Comparison of ENCODE assay signal across 8 cellular contexts in the genomic region with DNA sequence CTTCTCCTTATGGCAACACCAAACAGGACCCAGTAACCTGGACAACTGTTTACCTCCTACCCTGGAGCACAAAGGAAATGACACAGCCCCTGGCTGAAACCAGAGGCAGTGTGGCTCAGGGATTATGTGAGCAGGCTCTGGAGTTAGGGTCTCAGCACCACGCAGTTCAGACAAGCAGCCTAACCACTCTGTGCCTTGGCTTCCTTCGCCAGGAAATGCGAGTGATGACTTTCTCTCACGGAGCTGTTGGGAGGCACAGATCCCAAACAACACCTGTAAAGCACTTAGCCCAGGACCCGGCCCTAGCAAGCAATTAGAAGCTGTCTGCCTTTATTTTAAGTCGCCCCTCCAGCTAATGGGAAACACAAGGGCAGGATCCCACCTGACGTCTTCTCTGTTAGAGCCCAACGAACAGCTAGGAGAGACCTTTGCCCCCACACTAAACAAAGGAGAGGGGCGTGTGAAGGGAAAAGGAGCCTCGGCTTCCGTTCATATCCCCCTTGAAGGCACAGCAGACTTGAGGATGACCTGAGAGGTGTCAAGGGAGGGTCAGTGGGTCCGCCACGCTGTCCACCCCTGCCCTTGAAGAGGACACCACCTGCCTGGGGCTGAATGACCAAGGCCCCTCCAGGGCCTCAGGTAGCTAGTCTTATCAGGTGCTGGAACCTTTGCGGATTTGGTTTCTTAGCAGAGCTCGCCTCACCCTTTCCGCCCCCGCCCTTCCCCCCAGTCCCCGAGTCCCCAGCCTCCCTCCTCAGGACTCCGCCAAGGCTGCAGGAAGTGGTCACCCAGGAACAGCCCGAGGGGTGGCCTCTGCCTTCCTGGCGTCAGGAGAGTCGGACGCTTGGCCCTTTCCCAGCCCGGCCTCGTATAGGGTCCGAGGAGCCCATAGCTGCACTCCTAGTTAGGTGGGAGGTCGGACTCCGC. TPM values are rescaled to one million over a fixed set of nuclear protein-coding genes. Genes with fewer than 3 reads are reported as not detected.
A peak's percentile ranks its signal among the peaks of the same experiment; 100 is the strongest.
DNase-seq lines count a peak whose midpoint lies in the region; ATAC-seq and TF ChIP-seq lines count a peak whose summit lies in the region.

No MANE protein-coding gene starts in this region.

- H3K27ac ChIP-seq in caudate nucleus (ENCODE audit: low read depth, low read length), result peak overlapping the region; percentile 94
- peak overlapping the region; percentile 98 for H3K27ac ChIP-seq in layer of hippocampus (ENCODE audit: low read depth, low read length)

- no peak for TF ChIP-seq CTCF in Calu3 (IDR thresholded peaks at IDR 0.05; ENCODE audit: unreplicated experiment)

- peaks cover 73% of the 10 kb centered on the region for H3K36me3 Mint-ChIP-seq in Calu3 (ENCODE audit: insufficient read depth, unreplicated experiment)

- H3K9me3 Mint-ChIP-seq in Calu3 (ENCODE audit: low read depth, unreplicated experiment), result no peaks in the 10 kb centered on the region

- H3K27ac Mint-ChIP-seq in Calu3 (ENCODE audit: unreplicated experiment), result peak overlapping the region; percentile 85

- intact Hi-C loops in Calu3 (cut with micrococcal nuclease; ENCODE audit: unreplicated experiment), result no loop called here

- DNase-seq in Calu3 (peak; percentile 83), SW 1271 (lab: John Stamatoyannopoulos, UW) (peak; percentile 24 to 37), caudate nucleus (lab: John Stamatoyannopoulos, UW) (peak in 7 of 61 donors; percentile 7 to 58 (median 33))
- peak; percentile 48 for DNase-seq in stimulated activated CD4-positive, alpha-beta T cell treated with anti-CD3 and anti-CD28 coated beads, Interleukin-1b, Interleukin-23, amount 100 ng/mL, for 48 hours

- peaks cover 59% of the 10 kb centered on the region for H3K4me1 Mint-ChIP-seq in Calu3 (ENCODE audit: low read depth, unreplicated experiment)

- H3K27me3 Mint-ChIP-seq in Calu3 (ENCODE audit: unreplicated experiment), result no peaks in the 10 kb centered on the region

- H3K4me3 Mint-ChIP-seq in Calu3 (ENCODE audit: low read depth, unreplicated experiment), result peak overlapping the region; percentile 67

- ATAC-seq in HG02759 (IDR thresholded peaks at IDR 0.05; ENCODE audit: unreplicated experiment), result peak; percentile 10
- ATAC-seq in HG03521 (IDR thresholded peaks at IDR 0.05; ENCODE audit: unreplicated experiment), result no peak
- ATAC-seq in HG03139 (IDR thresholded peaks at IDR 0.05; ENCODE audit: unreplicated experiment), result no peak

- BruUV-seq in Calu3 (replicated peaks; lab: Mats Ljungman, UMichigan), result no TSS peak

- no peaks in the 10 kb centered on the region for H3K27me3 ChIP-seq in layer of hippocampus (ENCODE audit: control insufficient read depth, insufficient read depth, low read length)

- CTCF ChIA-PET in Calu3 (lab: Charles Lee), result interaction anchor here (0.6 to 2.2 kb wide), 10 partner anchors 8 to 440 kb away, joined by 3 to 15 read pairs (median 4); a partner anchor contains a TSS

RNA-seq across cellular contexts. Expression of a gene that starts 0.8 kb away (rescaled TPM):
- 253 and 303 TPM in 2 replicates for total RNA-seq in Calu3 (2022)

RNA-seq across cellular contexts. Expression of a gene that starts 7.6 kb away (rescaled TPM):
- total RNA-seq in Calu3 (2022), result 0.59 TPM in 1 of 2 replicates, not detected in the other

RNA-seq across cellular contexts. Expression of a gene that starts 42.7 kb away (rescaled TPM):
- total RNA-seq in Calu3 (2022), result 81.6 and 91.9 TPM in 2 replicates

RNA-seq across cellular contexts. Expression of a gene that starts 59.7 kb away (rescaled TPM):
- total RNA-seq in Calu3 (2022), result not detected in 2 replicates
